In genomic region chr12:115411121-115411520, GRCh38 we compare ENCODE assay signal across 2 cellular contexts.
TF ChIP-seq lines count a peak whose summit lies in the region.

No MANE protein-coding gene starts in this region.

TF ChIP-seq in IMR-90, 13 proteins besides CTCF, POLR2A, EP300 and RAD21 (continued from another document):
- no peak for TF ChIP-seq RFX5 (IDR thresholded peaks at IDR 0.05; ENCODE audit: low read depth, low read length)
- no peak for TF ChIP-seq ELK1 (IDR thresholded peaks at IDR 0.05; ENCODE audit: borderline replicate concordance, low read depth, low read length)
- TF ChIP-seq, protein P1, sequence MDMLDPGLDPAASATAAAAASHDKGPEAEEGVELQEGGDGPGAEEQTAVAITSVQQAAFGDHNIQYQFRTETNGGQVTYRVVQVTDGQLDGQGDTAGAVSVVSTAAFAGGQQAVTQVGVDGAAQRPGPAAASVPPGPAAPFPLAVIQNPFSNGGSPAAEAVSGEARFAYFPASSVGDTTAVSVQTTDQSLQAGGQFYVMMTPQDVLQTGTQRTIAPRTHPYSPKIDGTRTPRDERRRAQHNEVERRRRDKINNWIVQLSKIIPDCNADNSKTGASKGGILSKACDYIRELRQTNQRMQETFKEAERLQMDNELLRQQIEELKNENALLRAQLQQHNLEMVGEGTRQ (IDR thresholded peaks at IDR 0.05; ENCODE audit: low read depth, low read length) = no peak
- no peak for TF ChIP-seq CHD1 (IDR thresholded peaks at IDR 0.05; ENCODE audit: low read depth, low read length)
- no peak for TF ChIP-seq MXI1 (IDR thresholded peaks at IDR 0.05; ENCODE audit: borderline replicate concordance, low read depth, low read length)
- no peak for TF ChIP-seq RCOR1 (IDR thresholded peaks at IDR 0.05; ENCODE audit: insufficient replicate concordance, low read length)
- no peak for TF ChIP-seq MAZ (IDR thresholded peaks at IDR 0.05; ENCODE audit: borderline replicate concordance, low read depth, low read length)
- TF ChIP-seq CEBPB (IDR thresholded peaks at IDR 0.05; ENCODE audit: low read depth, low read length) = no peak
- no peak for TF ChIP-seq MAFK (IDR thresholded peaks at IDR 0.05; ENCODE audit: low read depth, low read length)
- no peak for TF ChIP-seq FOS (IDR thresholded peaks at IDR 0.05; ENCODE audit: low read depth, low read length)
TF ChIP-seq in IMR-90: peak in this region for 0.

TF ChIP-seq in H1, 55 proteins besides CTCF, POLR2A, EP300 and RAD21:
- TF ChIP-seq, protein P2, sequence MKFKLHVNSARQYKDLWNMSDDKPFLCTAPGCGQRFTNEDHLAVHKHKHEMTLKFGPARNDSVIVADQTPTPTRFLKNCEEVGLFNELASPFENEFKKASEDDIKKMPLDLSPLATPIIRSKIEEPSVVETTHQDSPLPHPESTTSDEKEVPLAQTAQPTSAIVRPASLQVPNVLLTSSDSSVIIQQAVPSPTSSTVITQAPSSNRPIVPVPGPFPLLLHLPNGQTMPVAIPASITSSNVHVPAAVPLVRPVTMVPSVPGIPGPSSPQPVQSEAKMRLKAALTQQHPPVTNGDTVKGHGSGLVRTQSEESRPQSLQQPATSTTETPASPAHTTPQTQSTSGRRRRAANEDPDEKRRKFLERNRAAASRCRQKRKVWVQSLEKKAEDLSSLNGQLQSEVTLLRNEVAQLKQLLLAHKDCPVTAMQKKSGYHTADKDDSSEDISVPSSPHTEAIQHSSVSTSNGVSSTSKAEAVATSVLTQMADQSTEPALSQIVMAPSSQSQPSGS (IDR thresholded peaks at IDR 0.05; ENCODE audit: low read length) = no peak
- TF ChIP-seq, protein P3, sequence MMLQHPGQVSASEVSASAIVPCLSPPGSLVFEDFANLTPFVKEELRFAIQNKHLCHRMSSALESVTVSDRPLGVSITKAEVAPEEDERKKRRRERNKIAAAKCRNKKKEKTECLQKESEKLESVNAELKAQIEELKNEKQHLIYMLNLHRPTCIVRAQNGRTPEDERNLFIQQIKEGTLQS (IDR thresholded peaks at IDR 0.05; ENCODE audit: insufficient read depth, low read depth, low read length) = no peak
- TF ChIP-seq MAFK (IDR thresholded peaks at IDR 0.05; ENCODE audit: low read depth, low read length) (no peak), CBX5 (IDR thresholded peaks at IDR 0.05; ENCODE audit: low read depth, low read length) (no peak), SP4 (IDR thresholded peaks at IDR 0.05; ENCODE audit: low read length) (no peak), YY1 (IDR thresholded peaks at IDR 0.05; ENCODE audit: low read depth, low read length) (0 out of 2 replicates have a peak, but pooled peaks have one; percentile 14), SIRT6 (IDR thresholded peaks at IDR 0.05; ENCODE audit: low read length) (no peak), SP2 (IDR thresholded peaks at IDR 0.05; ENCODE audit: low read length) (no peak)
